In genomic region chr1:119080586-119080985, GRCh38 we compare ENCODE assay signal across 11 cellular contexts. TPM values are rescaled to one million over a fixed set of nuclear protein-coding genes. Genes with fewer than 3 reads are reported as not detected.
A peak's percentile ranks its signal among the peaks of the same experiment; 100 is the strongest.
DNase-seq lines count a peak whose midpoint lies in the region; ATAC-seq lines count a peak whose summit lies in the region.
"Had no signal": no experiment of that assay in that cellular context is flagged by ENCODE, and none has a peak within 500 bp of the region (broad histone marks: within the 10 kb centered on the region; RNA-seq: fewer than 3 reads in every experiment).

No MANE protein-coding gene starts in this region.

- no peak overlapping the region for H2AK5ac ChIP-seq in mesenchymal stem cell (ENCODE audit: low read length, severe bottlenecking)

- no peak overlapping the region for H4K8ac ChIP-seq in mesenchymal stem cell (ENCODE audit: low read length)

- H3K9ac ChIP-seq in mesenchymal stem cell (ENCODE audit: low read length), result peak overlapping the region; percentile 59

- no peak overlapping the region for H2BK5ac ChIP-seq in mesenchymal stem cell (ENCODE audit: low read depth, low read length, poor library complexity, severe bottlenecking)

- H3K4me3 ChIP-seq in mesenchymal stem cell (ENCODE audit: insufficient read depth in 1 of 2, low read depth in 1 of 2, low read length in 2 of 2), result peak overlapping the region in 1 of 2 experiments; percentile 65

- H3K36me3 ChIP-seq in mesenchymal stem cell (ENCODE audit: control insufficient read depth in 1 of 2, insufficient read depth in 2 of 2, low read depth in 1 of 2, low read length in 2 of 2), result no peaks in the 10 kb centered on the region

- 19% methylated on average over 3 of the region's 4 CpGs for WGBS in mesenchymal stem cell

- H3K14ac ChIP-seq in mesenchymal stem cell (ENCODE audit: low read length in 2 of 2), result peak overlapping the region in 1 of 2 experiments; percentile 65

- no peak overlapping the region for H2AFZ ChIP-seq in mesenchymal stem cell (ENCODE audit: low read depth, low read length)

- H3K4ac ChIP-seq in mesenchymal stem cell (ENCODE audit: low read depth in 1 of 2, low read length in 2 of 2), result no peak overlapping the region

- H3K79me1 ChIP-seq in mesenchymal stem cell (replicated peaks; ENCODE audit: low read length, poor library complexity, severe bottlenecking), result peaks cover 23% of the 10 kb centered on the region

- peak; percentile 78 for DNase-seq in AG08396 (ENCODE audit: low spot score)
- DNase-seq in LHCN-M2 (ENCODE audit: low read depth), result peak; percentile 89
- DNase-seq in cerebellum (ENCODE audit: low spot score), result peak; percentile 35
- DNase-seq in mesenchymal stem cell, result peak; percentile 76
- no peak for DNase-seq in NCI-H2029 (lab: John Stamatoyannopoulos, UW)
- no peak for DNase-seq in NCI-H1694 (lab: John Stamatoyannopoulos, UW)
- DNase-seq in SHP77 (lab: John Stamatoyannopoulos, UW), result no peak
- DNase-seq: activated B cell treated with CpG ODN at 0.5 μM for 24 hours; activated naive CD8-positive, alpha-beta T cell treated with anti-CD3 and anti-CD28 coated beads, Interleukin-2, amount 50 U/mL, for 24 hours; NCI-H510A treated with DMSO at 0.1 percent for 48 hours had no signal

- H4K91ac ChIP-seq in mesenchymal stem cell (ENCODE audit: low read length), result no peak overlapping the region

- H2BK12ac ChIP-seq in mesenchymal stem cell (ENCODE audit: low read length in 2 of 2), result no peak overlapping the region

- H3K27me3 ChIP-seq in mesenchymal stem cell (ENCODE audit: control insufficient read depth in 1 of 2, insufficient read depth in 1 of 2, low read length in 2 of 2), result no peaks in the 10 kb centered on the region

- H2BK15ac ChIP-seq in mesenchymal stem cell (ENCODE audit: low read depth, poor library complexity, severe bottlenecking), result no peak overlapping the region

- no peak for ATAC-seq in GM21737 (IDR thresholded peaks at IDR 0.05; ENCODE audit: unreplicated experiment)
- ATAC-seq: activated naive CD8-positive, alpha-beta T cell treated with anti-CD3 and anti-CD28 coated beads, Interleukin-2, amount 50 U/mL, for 24 hours had no signal

- H3K23ac ChIP-seq in mesenchymal stem cell (ENCODE audit: low read length in 2 of 2), result no peak overlapping the region

- H2BK120ac ChIP-seq in mesenchymal stem cell (ENCODE audit: low read depth, low read length), result no peak overlapping the region

- peak overlapping the region; percentile 98 for H3K27ac ChIP-seq in mesenchymal stem cell (ENCODE audit: low read length, poor library complexity, severe bottlenecking)

- no peaks in the 10 kb centered on the region for H3K9me3 ChIP-seq in mesenchymal stem cell (ENCODE audit: control insufficient read depth, low read length)

- H3K4me2 ChIP-seq in mesenchymal stem cell (ENCODE audit: low read length, poor library complexity, severe bottlenecking), result peak overlapping the region; percentile 13

- H3K18ac ChIP-seq in mesenchymal stem cell (ENCODE audit: low read depth in 1 of 2, low read length in 2 of 2), result no peak overlapping the region

- H3K4me1 ChIP-seq in mesenchymal stem cell (ENCODE audit: control insufficient read depth, insufficient read depth, low read depth, low read length), result peaks cover 3% of the 10 kb centered on the region

RNA-seq across cellular contexts. Expression of gene WARS2, which starts 59.9 kb away (rescaled TPM):
- 15.8 and 19.1 TPM in 2 replicates for total RNA-seq in LHCN-M2 (2014; rRNA removed)
- 7.3 TPM for polyA plus RNA-seq in LHCN-M2 (2012)
- 15.3 TPM for total RNA-seq in cerebellum
- polyA plus RNA-seq in mesenchymal stem cell (2013, experiment 1 of 2), result 8.6 TPM
- 8.7 TPM for polyA plus RNA-seq in mesenchymal stem cell (2013, experiment 2 of 2)

Comparison
In these comparisons a context has a peak if more than half of its experiments do, and no peak if none do; other contexts are left out.
1. DNase-seq: peak in AG08396 (single experiment), LHCN-M2 (single experiment), cerebellum (single experiment) and mesenchymal stem cell (single experiment); none in NCI-H2029 (single experiment), NCI-H1694 (single experiment) and SHP77 (0 of 2).